Comparison of ENCODE assay signal across 14 cellular contexts in genomic region chr12:58341791-58342190, GRCh38.
DNase-seq lines count a peak whose midpoint lies in the region; ATAC-seq lines count a peak whose summit lies in the region.
"Had no signal": no experiment of that assay in that cellular context is flagged by ENCODE, and none has a peak within 500 bp of the region (broad histone marks: within the 10 kb centered on the region; RNA-seq: fewer than 3 reads in every experiment).

No MANE protein-coding gene starts in this region.

- no peak overlapping the region for H3K4me3 ChIP-seq in adipocyte (ENCODE audit: low read length)
- H3K4me3 ChIP-seq: body of pancreas, GM12878, thyroid gland had no signal

- DNase-seq in DMS 273 treated with DMSO at 0.1 percent for 48 hours (lab: John Stamatoyannopoulos, UW), result peak; percentile 89
- peak; percentile 3 for DNase-seq in NCI-H128 (lab: John Stamatoyannopoulos, UW; ENCODE audit: unreplicated experiment)
- DNase-seq in adipocyte (ENCODE audit: low read depth), result peak; percentile 85
- peak; percentile 86 for DNase-seq in iris pigment epithelial cell (ENCODE audit: low read depth)
- DNase-seq in DMS79 (lab: John Stamatoyannopoulos, UW), result no peak
- DNase-seq in AG08396 (ENCODE audit: low spot score), result no peak
- no peak for DNase-seq in stimulated activated CD4-positive, alpha-beta T cell treated with anti-CD3 and anti-CD28 coated beads, Interleukin-4, amount 100 ng/mL, for 1 hour
- DNase-seq: activated T-cell treated with anti-CD3 and anti-CD28 coated beads, Interleukin-2, amount 50 U/mL, for 1 hour; body of pancreas; mesendoderm; thyroid gland; WERI-Rb-1 had no signal

- no peaks in the 10 kb centered on the region for H3K27me3 ChIP-seq in adipocyte (replicated peaks; ENCODE audit: control insufficient read depth, insufficient read depth, low read length)
- H3K27me3 ChIP-seq: body of pancreas, thyroid gland had no signal

- peaks cover 36% of the 10 kb centered on the region for H3K4me1 ChIP-seq in adipocyte (ENCODE audit: control insufficient read depth, insufficient read depth, low read length)
- H3K4me1 ChIP-seq: body of pancreas, thyroid gland had no signal

- ATAC-seq in HG02571 (IDR thresholded peaks at IDR 0.05; ENCODE audit: unreplicated experiment), result no peak
- ATAC-seq: body of pancreas, GM12878 had no signal

- no peaks in the 10 kb centered on the region for H3K9me3 ChIP-seq in adipocyte (ENCODE audit: control insufficient read depth, low read length)
- H3K9me3 ChIP-seq: body of pancreas, thyroid gland had no signal

- H3K36me3 ChIP-seq in adipocyte (ENCODE audit: control insufficient read depth, insufficient read depth, low read length, severe bottlenecking), result no peaks in the 10 kb centered on the region
- H3K36me3 ChIP-seq: thyroid gland, WERI-Rb-1 had no signal

- no peak overlapping the region for H3K9ac ChIP-seq in adipocyte (ENCODE audit: low read length)

Comparison
In these comparisons a context has a peak if more than half of its experiments do, and no peak if none do; other contexts are left out.
1. DNase-seq: peak in DMS 273 treated with DMSO at 0.1 percent for 48 hours (single experiment), NCI-H128 (single experiment), adipocyte (single experiment) and iris pigment epithelial cell (single experiment); none in DMS79 (single experiment), AG08396 (single experiment) and stimulated activated CD4-positive, alpha-beta T cell treated with anti-CD3 and anti-CD28 coated beads, Interleukin-4, amount 100 ng/mL, for 1 hour (single experiment).